Comparison of ENCODE assay signal across 12 cellular contexts in genomic region chr20:17562804-17563305, GRCh38. TPM values are rescaled to one million over a fixed set of nuclear protein-coding genes. Genes with fewer than 3 reads are reported as not detected.
A peak's percentile ranks its signal among the peaks of the same experiment; 100 is the strongest.
DNase-seq lines count a peak whose midpoint lies in the region; ATAC-seq and TF ChIP-seq lines count a peak whose summit lies in the region.
"Had no signal": no experiment of that assay in that cellular context is flagged by ENCODE, and none has a peak within 500 bp of the region (broad histone marks: within the 10 kb centered on the region; RNA-seq: fewer than 3 reads in every experiment).

No MANE protein-coding gene starts in this region.

- DNase-seq in EL (peak; percentile 79), foreskin melanocyte (peak; percentile 62), cerebellar cortex (ENCODE audit: low spot score) (no peak)
- DNase-seq in activated CD8-positive, alpha-beta T cell treated with anti-CD3 and anti-CD28 coated beads, Interleukin-2, amount 10 ng/mL, durations not matched to agents 7 days and 5 days = no peak
- DNase-seq in activated CD8-positive, alpha-beta T cell treated with anti-CD3 and anti-CD28 coated beads for 36 hours = no peak
- DNase-seq: DMS79, NCI-H510A treated with DMSO at 0.1 percent for 48 hours had no signal

- TF ChIP-seq CTCF in VCaP (conservative IDR thresholded peaks at IDR 0.05) = no peak
- TF ChIP-seq CTCF in activated CD8-positive, alpha-beta T cell treated with anti-CD3 and anti-CD28 coated beads for 36 hours (IDR thresholded peaks at IDR 0.05) = no peak

- H3K4me1 ChIP-seq in rectal smooth muscle tissue (ENCODE audit: control insufficient read depth, insufficient read depth, low read length) = peaks cover 35% of the 10 kb centered on the region

- no peaks in the 10 kb centered on the region for H3K27me3 ChIP-seq in rectal smooth muscle tissue (ENCODE audit: control insufficient read depth, insufficient read depth, low read length)
- H3K27me3 ChIP-seq: vagina had no signal

- ATAC-seq in activated CD8-positive, alpha-beta T cell treated with anti-CD3 and anti-CD28 coated beads, Interleukin-2, amount 10 ng/mL, durations not matched to agents 7 days and 5 days = no peak
- ATAC-seq in activated CD8-positive, alpha-beta T cell treated with anti-CD3 and anti-CD28 coated beads for 36 hours = no peak
- no peak for ATAC-seq in HG02884 (IDR thresholded peaks at IDR 0.05; ENCODE audit: unreplicated experiment)
- ATAC-seq: activated T-helper 17 cell treated with anti-CD3 and anti-CD28 coated beads, Interleukin-2, amount 50 U/mL, for 72 hours had no signal

- H3K36me3 Mint-ChIP-seq in activated CD8-positive, alpha-beta T cell treated with anti-CD3 and anti-CD28 coated beads, Interleukin-2, amount 10 ng/mL, durations not matched to agents 7 days and 5 days (ENCODE audit: low read depth) = peaks cover 2% of the 10 kb centered on the region
- H3K36me3 Mint-ChIP-seq in activated CD8-positive, alpha-beta T cell treated with anti-CD3 and anti-CD28 coated beads for 36 hours (ENCODE audit: low read depth) = no peaks in the 10 kb centered on the region

- peaks cover 25% of the 10 kb centered on the region for H3K4me1 Mint-ChIP-seq in activated CD8-positive, alpha-beta T cell treated with anti-CD3 and anti-CD28 coated beads, Interleukin-2, amount 10 ng/mL, durations not matched to agents 7 days and 5 days (ENCODE audit: low read depth)
- H3K4me1 Mint-ChIP-seq in activated CD8-positive, alpha-beta T cell treated with anti-CD3 and anti-CD28 coated beads for 36 hours (ENCODE audit: low read depth) = peaks cover 33% of the 10 kb centered on the region

- intact Hi-C loops in activated CD8-positive, alpha-beta T cell treated with anti-CD3 and anti-CD28 coated beads for 36 hours (cut with micrococcal nuclease) = no loop called here

- H3K9me3 Mint-ChIP-seq in activated CD8-positive, alpha-beta T cell treated with anti-CD3 and anti-CD28 coated beads, Interleukin-2, amount 10 ng/mL, durations not matched to agents 7 days and 5 days (ENCODE audit: insufficient read depth) = peaks cover 5% of the 10 kb centered on the region
- H3K9me3 Mint-ChIP-seq in activated CD8-positive, alpha-beta T cell treated with anti-CD3 and anti-CD28 coated beads for 36 hours = no peaks in the 10 kb centered on the region
- H3K9me3 Mint-ChIP-seq: activated T-helper 17 cell treated with anti-CD3 and anti-CD28 coated beads, Interleukin-2, amount 50 U/mL, for 72 hours had no signal

- POLR2A ChIA-PET in activated CD8-positive, alpha-beta T cell treated with anti-CD3 and anti-CD28 coated beads, Interleukin-2, amount 10 ng/mL, durations not matched to agents 7 days and 5 days (lab: Charles Lee) = no interaction called here
- POLR2A ChIA-PET in activated CD8-positive, alpha-beta T cell treated with anti-CD3 and anti-CD28 coated beads for 36 hours (lab: Charles Lee) = no interaction called here

- H3K4me3 Mint-ChIP-seq in activated CD8-positive, alpha-beta T cell treated with anti-CD3 and anti-CD28 coated beads, Interleukin-2, amount 10 ng/mL, durations not matched to agents 7 days and 5 days = no peak overlapping the region
- H3K4me3 Mint-ChIP-seq in activated CD8-positive, alpha-beta T cell treated with anti-CD3 and anti-CD28 coated beads for 36 hours = no peak overlapping the region
- H3K4me3 Mint-ChIP-seq: activated T-helper 17 cell treated with anti-CD3 and anti-CD28 coated beads, Interleukin-2, amount 50 U/mL, for 72 hours had no signal

- no peaks in the 10 kb centered on the region for H3K36me3 ChIP-seq in rectal smooth muscle tissue (ENCODE audit: control insufficient read depth, insufficient read depth, low read length)
- H3K36me3 ChIP-seq: vagina had no signal

- CTCF ChIA-PET in activated CD8-positive, alpha-beta T cell treated with anti-CD3 and anti-CD28 coated beads, Interleukin-2, amount 10 ng/mL, durations not matched to agents 7 days and 5 days (lab: Charles Lee) = interaction anchor here (1.0 kb wide), 1 partner anchor 26 kb away, joined by 3 read pairs; no protein-coding TSS in a partner anchor
- CTCF ChIA-PET in activated CD8-positive, alpha-beta T cell treated with anti-CD3 and anti-CD28 coated beads for 36 hours (lab: Charles Lee) = no interaction called here

- no peak overlapping the region for H3K27ac Mint-ChIP-seq in activated CD8-positive, alpha-beta T cell treated with anti-CD3 and anti-CD28 coated beads, Interleukin-2, amount 10 ng/mL, durations not matched to agents 7 days and 5 days
- no peak overlapping the region for H3K27ac Mint-ChIP-seq in activated CD8-positive, alpha-beta T cell treated with anti-CD3 and anti-CD28 coated beads for 36 hours
- H3K27ac Mint-ChIP-seq: activated T-helper 17 cell treated with anti-CD3 and anti-CD28 coated beads, Interleukin-2, amount 50 U/mL, for 72 hours had no signal

- H3K4me3 ChIP-seq in rectal smooth muscle tissue (ENCODE audit: low read length) = no peak overlapping the region
- H3K4me3 ChIP-seq: vagina had no signal

- H3K27ac ChIP-seq in VCaP (0 out of 2 replicates have a peak overlapping the region, but pooled peaks have one; percentile 4), rectal smooth muscle tissue (ENCODE audit: low read depth, low read length) (peak overlapping the region; percentile 82)
- H3K27ac ChIP-seq: vagina had no signal

- peaks cover 16% of the 10 kb centered on the region for H3K27me3 Mint-ChIP-seq in activated CD8-positive, alpha-beta T cell treated with anti-CD3 and anti-CD28 coated beads, Interleukin-2, amount 10 ng/mL, durations not matched to agents 7 days and 5 days (ENCODE audit: low read depth)
- peaks cover 2% of the 10 kb centered on the region for H3K27me3 Mint-ChIP-seq in activated CD8-positive, alpha-beta T cell treated with anti-CD3 and anti-CD28 coated beads for 36 hours

- H3K9ac ChIP-seq in rectal smooth muscle tissue (ENCODE audit: low read length) = no peak overlapping the region

RNA-seq across cellular contexts. Expression of gene DSTN, which starts 7.0 kb away (rescaled TPM):
- total RNA-seq in activated CD8-positive, alpha-beta T cell treated with anti-CD3 and anti-CD28 coated beads, Interleukin-2, amount 10 ng/mL, durations not matched to agents 7 days and 5 days = 10 to 100 TPM; 59.0 to 63.6 TPM
- total RNA-seq in activated CD8-positive, alpha-beta T cell treated with anti-CD3 and anti-CD28 coated beads for 36 hours = 10 to 100 TPM; 55.5 to 56.4 TPM

RNA-seq across cellular contexts. Expression of gene BFSP1, which starts 31.7 kb away (rescaled TPM):
- under 1 TPM; 0.50 to 0.55 TPM for total RNA-seq in activated CD8-positive, alpha-beta T cell treated with anti-CD3 and anti-CD28 coated beads, Interleukin-2, amount 10 ng/mL, durations not matched to agents 7 days and 5 days
- total RNA-seq in activated CD8-positive, alpha-beta T cell treated with anti-CD3 and anti-CD28 coated beads for 36 hours = under 1 TPM; 0.18 TPM

Comparison
In these comparisons a context has a peak if more than half of its experiments do, and no peak if none do; other contexts are left out.
1. DNase-seq: peak in EL (single experiment) and foreskin melanocyte (single experiment); none in activated CD8-positive, alpha-beta T cell treated with anti-CD3 and anti-CD28 coated beads, Interleukin-2, amount 10 ng/mL, durations not matched to agents 7 days and 5 days (single experiment), activated CD8-positive, alpha-beta T cell treated with anti-CD3 and anti-CD28 coated beads for 36 hours (single experiment) and cerebellar cortex (single experiment).